ENCODE assay signal across 27 cellular contexts in the genomic region with DNA sequence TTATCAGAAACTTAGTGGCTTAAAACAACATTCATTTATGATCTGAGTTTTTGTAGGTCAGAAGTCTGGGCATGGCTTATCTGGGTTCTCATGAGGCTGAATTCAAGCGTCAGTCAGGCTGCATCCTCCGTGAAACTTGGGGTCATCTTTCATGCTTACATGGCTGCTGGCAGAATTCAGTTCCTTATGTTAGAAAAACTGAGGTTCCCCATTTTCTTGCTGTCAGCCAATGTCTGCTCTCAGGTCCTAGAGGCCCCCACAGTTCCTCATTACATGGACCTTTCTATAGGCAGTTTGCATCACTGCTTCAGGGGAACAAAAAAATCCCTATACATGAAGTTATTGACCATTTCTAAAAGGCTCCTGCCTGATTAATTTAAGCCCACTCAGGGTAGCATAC.
"Had no signal": no experiment of that assay in that cellular context is flagged by ENCODE, and none has a peak within 500 bp of the region (broad histone marks: within the 10 kb centered on the region; RNA-seq: fewer than 3 reads in every experiment).

No MANE protein-coding gene starts in this region.

- H3K27me3 Mint-ChIP-seq: dendritic cell treated with granulocyte-macrophage colony-stimulating factor and Interleukin-4, amounts not matched to agents 40 ng/mL and 50 ng/mL, for 4 days; progenitor cell of endocrine pancreas; type B pancreatic cell had no signal

- H3K36me3 ChIP-seq: colonic mucosa, esophagus muscularis mucosa, gastroesophageal sphincter, heart left ventricle, neural progenitor cell, right atrium auricular region, sigmoid colon, tibial artery had no signal

- H3K4me3 Mint-ChIP-seq: dendritic cell treated with granulocyte-macrophage colony-stimulating factor and Interleukin-4, amounts not matched to agents 40 ng/mL and 50 ng/mL, for 4 days; naive thymus-derived CD4-positive, alpha-beta T cell; nephron; neural progenitor cell; stimulated activated effector memory CD8-positive, alpha-beta T cell treated with anti-CD3 and anti-CD28 coated beads, Interleukin-12 subunit alpha, Interleukin-12 subunit beta, amount 100 ng/mL, for 72 hours; type B pancreatic cell had no signal

- H3K9me3 Mint-ChIP-seq: dendritic cell treated with granulocyte-macrophage colony-stimulating factor and Interleukin-4, amounts not matched to agents 40 ng/mL and 50 ng/mL, for 4 days; nephron; neural progenitor cell; stimulated activated effector memory CD8-positive, alpha-beta T cell treated with anti-CD3 and anti-CD28 coated beads, Interleukin-12 subunit alpha, Interleukin-12 subunit beta, amount 100 ng/mL, for 72 hours; type B pancreatic cell had no signal

- H3K9me3 ChIP-seq: colonic mucosa, esophagus muscularis mucosa, gastroesophageal sphincter, heart left ventricle, right atrium auricular region, sigmoid colon, testis, tibial artery had no signal

- DNase-seq: colonic mucosa; effector CD8-positive, alpha-beta T cell; foreskin keratinocyte; heart left ventricle; kidney; mesendoderm; midbrain; naive thymus-derived CD4-positive, alpha-beta T cell; sigmoid colon; stimulated activated CD4-positive, alpha-beta T cell treated with anti-CD3 and anti-CD28 coated beads, Interleukin-2, amount 100 ng/mL, for 24 hours; stimulated activated CD4-positive, alpha-beta T cell treated with anti-CD3 and anti-CD28 coated beads, Interleukin-4, amount 100 ng/mL, for 24 hours; stimulated activated naive CD8-positive, alpha-beta T cell treated with anti-CD3 and anti-CD28 coated beads, Interleukin-15, Interleukin-2, amounts not matched to agents 100 U/mL and 50 U/mL, for 24 hours; substantia nigra; testis; tibial artery had no signal

- H3K4me1 Mint-ChIP-seq: nephron; neural progenitor cell; stimulated activated effector memory CD8-positive, alpha-beta T cell treated with anti-CD3 and anti-CD28 coated beads, Interleukin-12 subunit alpha, Interleukin-12 subunit beta, amount 100 ng/mL, for 72 hours had no signal

- H3K27ac ChIP-seq: colonic mucosa, esophagus muscularis mucosa, foreskin keratinocyte, gastroesophageal sphincter, heart left ventricle, hepatocyte, neural progenitor cell, parathyroid adenoma, right atrium auricular region, sigmoid colon, testis, tibial artery had no signal

- H3K4me3 ChIP-seq: colonic mucosa, esophagus muscularis mucosa, gastroesophageal sphincter, heart left ventricle, hepatocyte, neural progenitor cell, right atrium auricular region, sigmoid colon, testis, tibial artery had no signal

- H3K4me1 ChIP-seq: colonic mucosa, esophagus muscularis mucosa, foreskin keratinocyte, gastroesophageal sphincter, heart left ventricle, neural progenitor cell, parathyroid adenoma, right atrium auricular region, sigmoid colon, testis, tibial artery had no signal

- H3K36me3 Mint-ChIP-seq: naive thymus-derived CD4-positive, alpha-beta T cell; neural progenitor cell; stimulated activated effector memory CD8-positive, alpha-beta T cell treated with anti-CD3 and anti-CD28 coated beads, Interleukin-12 subunit alpha, Interleukin-12 subunit beta, amount 100 ng/mL, for 72 hours; type B pancreatic cell had no signal

- ATAC-seq: foreskin keratinocyte; gastroesophageal sphincter; heart left ventricle; left lobe of liver; naive thymus-derived CD4-positive, alpha-beta T cell; stimulated activated effector memory CD8-positive, alpha-beta T cell treated with anti-CD3 and anti-CD28 coated beads, Interleukin-12 subunit alpha, Interleukin-12 subunit beta, amount 100 ng/mL, for 72 hours; stimulated activated naive CD8-positive, alpha-beta T cell treated with anti-CD3 and anti-CD28 coated beads, Interleukin-15, Interleukin-2, amounts not matched to agents 100 U/mL and 50 U/mL, for 24 hours had no signal

- H3K27ac Mint-ChIP-seq: dendritic cell treated with granulocyte-macrophage colony-stimulating factor and Interleukin-4, amounts not matched to agents 40 ng/mL and 50 ng/mL, for 4 days; naive thymus-derived CD4-positive, alpha-beta T cell; nephron; neural progenitor cell; progenitor cell of endocrine pancreas; stimulated activated effector memory CD8-positive, alpha-beta T cell treated with anti-CD3 and anti-CD28 coated beads, Interleukin-12 subunit alpha, Interleukin-12 subunit beta, amount 100 ng/mL, for 72 hours; type B pancreatic cell had no signal

- H3K27me3 ChIP-seq: colonic mucosa, esophagus muscularis mucosa, foreskin keratinocyte, gastroesophageal sphincter, heart left ventricle, hepatocyte, neural progenitor cell, right atrium auricular region, sigmoid colon, testis, tibial artery had no signal
